ENCODE assay signal across 8 cellular contexts in genomic region chr1:11012260-11013159, GRCh38.
DNase-seq lines count a peak whose midpoint lies in the region; ATAC-seq and TF ChIP-seq lines count a peak whose summit lies in the region.

TARDBP (plus strand) TSS chr1:11012654; CDS start chr1:11013728, 1,074 bp downstream.

- ATAC-seq in GM19025 (IDR thresholded peaks at IDR 0.05; ENCODE audit: low read depth, unreplicated experiment) = peak; percentile 79
- ATAC-seq in HG03280 (IDR thresholded peaks at IDR 0.05; ENCODE audit: unreplicated experiment) = peak; percentile 87

- no peak for TF ChIP-seq CTCF in AG09319 (IDR thresholded peaks at IDR 0.05; ENCODE audit: low read depth, low read length)

- DNase-seq in AG09319 (ENCODE audit: extremely low read depth, low read depth) = peak; percentile 71
- peak; percentile 92 for DNase-seq in NCI-H345 (lab: John Stamatoyannopoulos, UW)
- DNase-seq in activated CD4-positive, CD25-positive, alpha-beta regulatory T cell treated with anti-CD3 and anti-CD28 coated beads, Interleukin-2, amount 50 U/mL, for 16 hours (ENCODE audit: low read depth, low spot score) = peak; percentile 76
- DNase-seq in central memory CD4-positive, alpha-beta T cell = peak; percentile 89
- DNase-seq in islet precursor cell = peak; percentile 94
- peak; percentile 87 for DNase-seq in stimulated activated CD4-positive, alpha-beta T cell treated with anti-CD3 and anti-CD28 coated beads, Interleukin-12 subunit alpha, Interleukin-12 subunit beta, amount 100 ng/mL, for 4 hours

Comparison
In these comparisons a context has a peak if more than half of its experiments do, and no peak if none do; other contexts are left out.
1. Peak in every context shown above with its lines: DNase-seq and ATAC-seq.